Comparison of ENCODE assay signal across 28 cellular contexts in the genomic region with DNA sequence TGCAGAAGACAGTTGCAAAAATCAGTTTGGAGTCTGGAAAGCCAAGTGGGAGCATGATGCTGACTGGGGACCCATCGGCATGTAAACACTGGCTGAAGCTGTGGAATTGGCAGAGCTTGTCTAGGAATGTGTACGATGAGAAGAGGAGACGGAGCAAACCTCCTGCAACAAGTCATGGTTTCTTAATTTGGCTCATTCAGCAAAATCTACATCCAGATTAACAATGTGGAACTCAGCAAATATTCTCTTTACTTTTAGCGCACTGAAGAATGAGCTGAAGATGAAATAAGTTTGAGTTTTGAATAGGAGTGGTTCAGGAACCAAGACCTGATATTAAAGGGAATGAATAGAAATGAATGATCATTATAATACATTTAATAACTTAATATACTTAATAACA. TPM values are rescaled to one million over a fixed set of nuclear protein-coding genes. Genes with fewer than 3 reads are reported as not detected.
A peak's percentile ranks its signal among the peaks of the same experiment; 100 is the strongest.
DNase-seq lines count a peak whose midpoint lies in the region; ATAC-seq, FAIRE-seq and TF ChIP-seq lines count a peak whose summit lies in the region.
"Had no signal": no experiment of that assay in that cellular context is flagged by ENCODE, and none has a peak within 500 bp of the region (broad histone marks: within the 10 kb centered on the region; RNA-seq: fewer than 3 reads in every experiment).

No MANE protein-coding gene starts in this region.

- BruUV-seq in HepG2 (replicated peaks; lab: Mats Ljungman, UMichigan) (no TSS peak), K562 (replicated peaks; lab: Mats Ljungman, UMichigan) (no TSS peak)

- H3K4me3 ChIP-seq in HepG2 (replicated peaks in 1 of 3; ENCODE audit: insufficient read depth in 1 of 3, low read depth in 2 of 3, low read length in 3 of 3) = no peak overlapping the region
- no peak overlapping the region for H3K4me3 ChIP-seq in right lobe of liver
- no peak overlapping the region for H3K4me3 ChIP-seq in K562
- H3K4me3 ChIP-seq in esophagus muscularis mucosa = no peak overlapping the region
- H3K4me3 ChIP-seq: BLaER1, GM12878 had no signal

- WGBS in HepG2 (ENCODE audit: low lambda C conversion rate) = 67% methylated on average over 4 of the region's 4 CpGs
- 70% methylated on average over 4 of the region's 4 CpGs for WGBS in right lobe of liver (ENCODE audit: insufficient coverage, low coverage, low lambda C conversion rate, missing lambda C conversion rate)
- 1% methylated on average over 4 of the region's 4 CpGs for WGBS in K562 (ENCODE audit: insufficient coverage, low coverage, missing lambda C conversion rate)
- 73% methylated on average over 4 of the region's 4 CpGs for WGBS in esophagus muscularis mucosa

- H4K20me1 ChIP-seq in HepG2 (ENCODE audit: insufficient read depth, low read length) (no peaks in the 10 kb centered on the region), K562 (replicated peaks; ENCODE audit: control insufficient read depth, insufficient read depth, low read length) (no peaks in the 10 kb centered on the region; the same call in 1 of the 2 replicates)
- H4K20me1 ChIP-seq: BLaER1 had no signal

- no peak for TF ChIP-seq EP300 in HepG2 (IDR thresholded peaks at IDR 0.05; ENCODE audit: low read depth in 2 of 2, low read length in 2 of 2)
- TF ChIP-seq EP300 in HepG2 (CRISPR knock-in tag; IDR thresholded peaks at IDR 0.05; ENCODE audit: borderline replicate concordance) = no peak
- no peak for TF ChIP-seq EP300 in K562 (IDR thresholded peaks at IDR 0.05; ENCODE audit: low read length)
- no peak for TF ChIP-seq EP300 in esophagus muscularis mucosa (IDR thresholded peaks at IDR 0.05)

- H3K79me2 ChIP-seq in HepG2 (ENCODE audit: insufficient read depth, low read length) = no peaks in the 10 kb centered on the region
- no peaks in the 10 kb centered on the region for H3K79me2 ChIP-seq in K562 (ENCODE audit: control insufficient read depth, insufficient read depth, low read length)

- H3K27me3 ChIP-seq in HepG2 (ENCODE audit: control insufficient read depth in 1 of 2, insufficient read depth in 2 of 2, low read length in 2 of 2) = peaks cover 0 to 7% of the 10 kb centered on the region in 2 experiments; a peak in 1 of 5 replicates
- no peaks in the 10 kb centered on the region for H3K27me3 ChIP-seq in right lobe of liver
- H3K27me3 ChIP-seq in K562 (ENCODE audit: control insufficient read depth in 2 of 2, insufficient read depth in 2 of 2, low read length in 2 of 2) = peaks cover 7 to 18% of the 10 kb centered on the region in 2 experiments; a peak in 2 of 5 replicates
- peaks cover 0 to 15% (median 3%) of the 10 kb centered on the region in 4 donors for H3K27me3 ChIP-seq in esophagus muscularis mucosa
- H3K27me3 ChIP-seq: BE2C, BLaER1 had no signal

- no peak overlapping the region for H3K4me2 ChIP-seq in HepG2 (ENCODE audit: low read depth, low read length)
- no peak overlapping the region for H3K4me2 ChIP-seq in K562 (ENCODE audit: insufficient read depth, low read length)
- H3K4me2 ChIP-seq: BLaER1 had no signal

- POLR2A ChIA-PET in HepG2 (lab: Yijun Ruan, JAX) = no interaction called here
- POLR2A ChIA-PET in K562 (lab: Yijun Ruan, JAX) = no interaction called here

- H3K9ac ChIP-seq in HepG2 (ENCODE audit: insufficient read depth, low read depth, low read length) (no peak overlapping the region), K562 (ENCODE audit: insufficient read depth in 1 of 2, low read depth in 2 of 2, low read length in 2 of 2) (no peak overlapping the region)
- H3K9ac ChIP-seq: BLaER1 had no signal

- peaks cover 24% of the 10 kb centered on the region for H3K4me1 ChIP-seq in HepG2 (ENCODE audit: insufficient read depth, low read length)
- no peaks in the 10 kb centered on the region for H3K4me1 ChIP-seq in right lobe of liver
- H3K4me1 ChIP-seq in K562 (replicated peaks in 1 of 2; ENCODE audit: control insufficient read depth in 2 of 2, insufficient read depth in 2 of 2, low read length in 2 of 2) = no peaks in the 10 kb centered on the region
- peaks cover 0 to 2% (median under 1%) of the 10 kb centered on the region in 4 donors for H3K4me1 ChIP-seq in esophagus muscularis mucosa
- H3K4me1 ChIP-seq: BE2C, BLaER1 had no signal

- in situ Hi-C loops in HepG2 (cut with HindIII; ENCODE audit: extremely low pct_ligation_motif_present, low pct_unique_long_range_greater_than_20kb) = no loop called here
- in situ Hi-C loops in K562 (cut with MboI) = no loop called here

- H2AFZ ChIP-seq in HepG2 (ENCODE audit: low read length) = no peak overlapping the region
- H2AFZ ChIP-seq in K562 (ENCODE audit: low read depth, low read length) = no peak overlapping the region

- DNase-seq in HepG2 (ENCODE audit: low spot score) = no peak
- no peak for DNase-seq in right lobe of liver
- no peak for DNase-seq in K562 (ENCODE audit: extremely low read depth in 1 of 4, low spot score in 3 of 4)
- peak; percentile 29 for DNase-seq in esophagus muscularis mucosa (ENCODE audit: extremely low spot score)
- DNase-seq in activated CD4-positive, CD25-positive, alpha-beta regulatory T cell treated with anti-CD3 and anti-CD28 coated beads, Interleukin-2, amount 50 U/mL, for 72 hours = no peak
- DNase-seq in occipital lobe (lab: John Stamatoyannopoulos, UW) = no peak
- DNase-seq: ACHN; BE2C; C1 segment of cervical spinal cord; CD4-positive, alpha-beta memory T cell; CD4-positive, CD25-positive, alpha-beta regulatory T cell; CD8-positive, alpha-beta memory T cell; COR-L47; DMS 273 treated with DMSO at 0.1 percent for 48 hours; DMS153; DMS53; DMS79; DND-41; EL; GDM1 had no signal

- TF ChIP-seq POLR2A in HepG2 (IDR thresholded peaks at IDR 0.05; ENCODE audit: insufficient read depth in 1 of 2, low read depth in 2 of 2, low read length in 2 of 2) (no peak), right lobe of liver (IDR thresholded peaks at IDR 0.05) (no peak), K562 (conservative IDR thresholded peaks at IDR 0.05) (no peak), esophagus muscularis mucosa (IDR thresholded peaks at IDR 0.05; ENCODE audit: low read depth) (no peak)

- intact Hi-C loops in HepG2 (cut with micrococcal nuclease; ENCODE audit: unreplicated experiment) = no loop called here
- intact Hi-C loops in right lobe of liver (cut with DNase I) = no loop called here
- intact Hi-C loops in K562 (cut with micrococcal nuclease) = no loop called here
- intact Hi-C loops in esophagus muscularis mucosa (cut with DNase I) = no loop called here

- CTCF ChIA-PET in HepG2 (lab: Yijun Ruan, JAX; ENCODE audit: low intra/inter-chr PET ratio, low total read pairs) (no interaction called here), K562 (lab: Yijun Ruan, JAX; ENCODE audit: low intra/inter-chr PET ratio) (no interaction called here)

- H3K27ac ChIP-seq in HepG2 (ENCODE audit: extremely low read length, insufficient read depth, low read length) = no peak overlapping the region
- H3K27ac ChIP-seq in right lobe of liver = no peak overlapping the region
- H3K27ac ChIP-seq in K562 (ENCODE audit: extremely low read depth, low read depth, low read length) = no peak overlapping the region
- no peak overlapping the region for H3K27ac ChIP-seq in esophagus muscularis mucosa (replicated peaks in 1 of 4)
- H3K27ac ChIP-seq: 22Rv1, BLaER1 had no signal

- no peaks in the 10 kb centered on the region for H3K9me1 ChIP-seq in K562 (ENCODE audit: control insufficient read depth, insufficient read depth, low read length)

- ATAC-seq in HepG2 (no peak), right lobe of liver (no peak), K562 (no peak)
- ATAC-seq: GM12878 had no signal

- H3K9me3 ChIP-seq in HepG2 (ENCODE audit: low read length) (no peaks in the 10 kb centered on the region), right lobe of liver (no peaks in the 10 kb centered on the region), K562 (replicated peaks; ENCODE audit: control insufficient read depth, insufficient read depth, low read depth, low read length) (no peaks in the 10 kb centered on the region), esophagus muscularis mucosa (no peaks in the 10 kb centered on the region)
- H3K9me3 ChIP-seq: BE2C, BLaER1 had no signal

- TF ChIP-seq RAD21 in HepG2 (CRISPR knock-in tag; IDR thresholded peaks at IDR 0.05) = no peak
- TF ChIP-seq RAD21 in K562 (CRISPR knock-in tag; conservative IDR thresholded peaks at IDR 0.05 in 1 of 2, IDR thresholded peaks at IDR 0.05 in 1 of 2) = no peak

- no peaks in the 10 kb centered on the region for H3K36me3 ChIP-seq in HepG2 (replicated peaks in 1 of 2; ENCODE audit: control insufficient read depth in 1 of 2, insufficient read depth in 2 of 2, low read length in 2 of 2)
- no peaks in the 10 kb centered on the region for H3K36me3 ChIP-seq in right lobe of liver
- H3K36me3 ChIP-seq in K562 (ENCODE audit: control insufficient read depth, insufficient read depth, low read length) = no peaks in the 10 kb centered on the region
- no peaks in the 10 kb centered on the region for H3K36me3 ChIP-seq in esophagus muscularis mucosa
- H3K36me3 ChIP-seq: BE2C, BLaER1 had no signal

- TF ChIP-seq CTCF in HepG2 (CRISPR knock-in tag; IDR thresholded peaks at IDR 0.05) = no peak
- no peak for TF ChIP-seq CTCF in right lobe of liver (IDR thresholded peaks at IDR 0.05)
- no peak for TF ChIP-seq CTCF in K562 (IDR thresholded peaks at IDR 0.05 in 2 of 3, conservative IDR thresholded peaks at IDR 0.05 in 1 of 3; ENCODE audit: insufficient read depth in 2 of 3, low read depth in 1 of 3, low read length in 3 of 3)
- no peak for TF ChIP-seq CTCF in esophagus muscularis mucosa (IDR thresholded peaks at IDR 0.05)

- FAIRE-seq in HepG2 (lab: Jason Lieb, UNC) = no peak
- FAIRE-seq in K562 (lab: Jason Lieb, UNC) = no peak
- FAIRE-seq: GM12878, GM18507 had no signal

RNA-seq across cellular contexts. Expression of a gene that starts 26.6 kb away (rescaled TPM):
- total RNA-seq in HepG2 (2016; rRNA removed; fragmentation: Illumina TruSeq; extraction: Trizol) = not detected in 2 replicates
- not detected in 2 replicates for total RNA-seq in HepG2 (2016; cell fraction: cytosol; rRNA removed; fragmentation: Illumina TruSeq; extraction: Trizol; ENCODE audit: low read depth)
- not detected in 2 replicates for total RNA-seq in HepG2 (2016; cell fraction: insoluble cytoplasmic fraction; rRNA removed; fragmentation: Illumina TruSeq; extraction: Trizol)
- total RNA-seq in HepG2 (2016; cell fraction: membrane; rRNA removed; fragmentation: Illumina TruSeq; extraction: Trizol) = not detected in 2 replicates
- total RNA-seq in HepG2 (2016; cell fraction: nucleus; rRNA removed; fragmentation: Illumina TruSeq; extraction: Trizol) = not detected in 2 replicates
- not detected in 2 replicates for polyA plus RNA-seq in HepG2 (2011; rRNA removed)
- polyA plus RNA-seq in HepG2 (2011; cell fraction: cytosol; rRNA removed) = not detected in 2 replicates
- polyA plus RNA-seq in HepG2 (2011; cell fraction: nucleus; rRNA removed) = not detected in 2 replicates
- polyA plus RNA-seq in HepG2 (2012) = not detected in 2 replicates
- not detected in 2 replicates for polyA plus RNA-seq in HepG2 (2016; cell fraction: cytosol; fragmentation: Illumina TruSeq; extraction: Trizol; ENCODE audit: low read depth)
- not detected in 2 replicates for polyA plus RNA-seq in HepG2 (2016; cell fraction: insoluble cytoplasmic fraction; fragmentation: Illumina TruSeq; extraction: Trizol; ENCODE audit: low read depth)
- polyA plus RNA-seq in HepG2 (2016; cell fraction: membrane; fragmentation: Illumina TruSeq; extraction: Trizol; ENCODE audit: low read depth) = not detected in 2 replicates
- not detected in 2 replicates for polyA plus RNA-seq in HepG2 (2016; cell fraction: nucleus; fragmentation: Illumina TruSeq; extraction: Trizol; ENCODE audit: insufficient read depth, low read depth)
- polyA minus RNA-seq in HepG2 (2011; rRNA and poly(A)+ RNA removed; ENCODE audit: low replicate concordance) = not detected in 2 replicates
- polyA minus RNA-seq in HepG2 (2011; cell fraction: cytosol; rRNA and poly(A)+ RNA removed) = not detected in 2 replicates
- polyA minus RNA-seq in HepG2 (2011; cell fraction: nucleus; rRNA and poly(A)+ RNA removed) = not detected in 2 replicates
- under 1 TPM in 2 of 6 experiments, not detected in 4; 0.11 to 0.49 TPM for total RNA-seq in right lobe of liver
- total RNA-seq in K562 (2011; cell fraction: chromatin; rRNA removed; ENCODE audit: low replicate concordance) = not detected in 2 replicates
- total RNA-seq in K562 (2011; cell fraction: nucleolus; rRNA removed) = not detected in 2 replicates
- not detected in 2 replicates for total RNA-seq in K562 (2011; cell fraction: nucleoplasm; rRNA removed)
- total RNA-seq in K562 (2014; rRNA removed) = not detected in 2 replicates
- total RNA-seq in K562 (2014; rRNA removed; fragmentation: Illumina TruSeq; extraction: Trizol) = not detected in 2 replicates
- not detected in 2 replicates for total RNA-seq in K562 (2015; rRNA removed; fragmentation: Illumina TruSeq; extraction: Trizol)
- total RNA-seq in K562 (2021) = not detected in 2 replicates
- not detected in 2 replicates for polyA plus RNA-seq in K562 (2011; rRNA removed)
- not detected in 2 replicates for polyA plus RNA-seq in K562 (2011; cell fraction: cytosol; rRNA removed)
- not detected in 2 replicates for polyA plus RNA-seq in K562 (2011; cell fraction: nucleus; rRNA removed)
- not detected in 2 replicates for polyA plus RNA-seq in K562 (2012)
- polyA plus RNA-seq in K562 (2014; fragmentation: Illumina TruSeq; extraction: Trizol) = not detected in 2 replicates
- not detected for polyA plus RNA-seq in K562 (2014; fragmentation: Nextera tagmentation; extraction: Ambion mirVana)
- polyA plus RNA-seq in K562 (2014; rRNA removed) = not detected in 2 replicates
- polyA minus RNA-seq in K562 (2011; rRNA and poly(A)+ RNA removed) = not detected in 2 replicates
- not detected in 2 replicates for polyA minus RNA-seq in K562 (2011; cell fraction: cytosol; rRNA and poly(A)+ RNA removed)
- polyA minus RNA-seq in K562 (2011; cell fraction: nucleus; rRNA and poly(A)+ RNA removed) = not detected in 2 replicates
- total RNA-seq in esophagus muscularis mucosa = under 1 TPM in 3 of 4 donors, not detected in 1; 0.17 to 0.57 (median 0.19) TPM
- total RNA-seq in occipital lobe = 3.4 TPM
- total RNA-seq: A172; CD4-positive, alpha-beta memory T cell; CD4-positive, CD25-positive, alpha-beta regulatory T cell; CD8-positive, alpha-beta memory T cell; G401 had no signal
- polyA plus RNA-seq: AG04450; CD14-positive monocyte; CD4-positive, alpha-beta memory T cell; CD4-positive, CD25-positive, alpha-beta regulatory T cell; CD8-positive, alpha-beta memory T cell had no signal
